35 cellular contexts compared by ENCODE assay signal in genomic region chr11:42232655-42233054, GRCh38.
"Had no signal": no experiment of that assay in that cellular context is flagged by ENCODE, and none has a peak within 500 bp of the region (broad histone marks: within the 10 kb centered on the region; RNA-seq: fewer than 3 reads in every experiment).

No MANE protein-coding gene starts in this region.

- H3K27me3 ChIP-seq: body of pancreas, brain microvascular endothelial cell, breast epithelium had no signal

- H3K9me3 ChIP-seq: body of pancreas, breast epithelium had no signal

- H3K36me3 Mint-ChIP-seq: activated CD8-positive, alpha-beta memory T cell treated with anti-CD3 and anti-CD28 coated beads, Interleukin-2, amount 10 ng/mL, durations not matched to agents 7 days and 5 days; activated naive CD4-positive, alpha-beta T cell treated with anti-CD3 and anti-CD28 coated beads, Interleukin-2, amount 10 ng/mL, durations not matched to agents 7 days and 5 days; activated naive CD4-positive, alpha-beta T cell treated with anti-CD3 and anti-CD28 coated beads, Interleukin-2, amount 50 U/mL, for 24 hours; activated naive CD8-positive, alpha-beta T cell; activated naive CD8-positive, alpha-beta T cell treated with anti-CD3 and anti-CD28 coated beads, Interleukin-2, amount 10 ng/mL, durations not matched to agents 7 days and 5 days had no signal

- H3K27ac ChIP-seq: body of pancreas, brain microvascular endothelial cell, breast epithelium, VCaP had no signal

- ATAC-seq: activated CD4-positive, alpha-beta T cell treated with anti-CD3 and anti-CD28 coated beads for 36 hours; activated CD4-positive, CD25-positive, alpha-beta regulatory T cell treated with anti-CD3 and anti-CD28 coated beads, Interleukin-2, amount 50 U/mL, for 24 hours; activated CD8-positive, alpha-beta memory T cell treated with anti-CD3 and anti-CD28 coated beads, Interleukin-2, amount 10 ng/mL, durations not matched to agents 7 days and 5 days; activated CD8-positive, alpha-beta T cell treated with anti-CD3 and anti-CD28 coated beads, Interleukin-2, amount 10 ng/mL, durations not matched to agents 7 days and 5 days; activated naive CD8-positive, alpha-beta T cell treated with anti-CD3 and anti-CD28 coated beads, Interleukin-2, amount 50 U/mL, for 24 hours; body of pancreas had no signal

- H3K4me3 ChIP-seq: body of pancreas, breast epithelium had no signal

- DNase-seq: activated CD4-positive, alpha-beta memory T cell treated with anti-CD3 and anti-CD28 coated beads, Interleukin-2, amount 10 ng/mL, durations not matched to agents 7 days and 5 days; activated CD4-positive, alpha-beta T cell treated with anti-CD3 and anti-CD28 coated beads for 1 hour; activated CD4-positive, alpha-beta T cell treated with anti-CD3 and anti-CD28 coated beads for 36 hours; activated CD4-positive, alpha-beta T cell treated with anti-CD3 and anti-CD28 coated beads for 48 hours; activated CD4-positive, alpha-beta T cell treated with anti-CD3 and anti-CD28 coated beads, Interleukin-2, amount 10 ng/mL, durations not matched to agents 7 days and 5 days; activated CD4-positive, alpha-beta T cell treated with anti-CD3 and anti-CD28 coated beads, Interleukin-2, amount 50 U/mL, for 48 hours; activated CD4-positive, CD25-positive, alpha-beta regulatory T cell; activated CD8-positive, alpha-beta memory T cell treated with anti-CD3 and anti-CD28 coated beads for 24 hours; activated CD8-positive, alpha-beta memory T cell treated with anti-CD3 and anti-CD28 coated beads, Interleukin-2, amount 10 ng/mL, durations not matched to agents 7 days and 5 days; activated CD8-positive, alpha-beta memory T cell treated with anti-CD3 and anti-CD28 coated beads, Interleukin-2, amount 50 U/mL, for 48 hours; activated CD8-positive, alpha-beta T cell treated with anti-CD3 and anti-CD28 coated beads, Interleukin-2, amount 10 ng/mL, durations not matched to agents 7 days and 5 days; activated effector memory CD4-positive, alpha-beta T cell treated with Interleukin-2 at 50 U/mL for 16 hours; activated gamma-delta T cell; activated naive CD4-positive, alpha-beta T cell treated with anti-CD3 and anti-CD28 coated beads, Interleukin-2, amount 10 ng/mL, durations not matched to agents 7 days and 5 days; activated naive CD4-positive, alpha-beta T cell treated with Interleukin-2 at 50 U/mL for 16 hours; activated naive CD8-positive, alpha-beta T cell treated with anti-CD3 and anti-CD28 coated beads, Interleukin-2, amount 10 ng/mL, durations not matched to agents 7 days and 5 days; activated naive CD8-positive, alpha-beta T cell treated with anti-CD3 and anti-CD28 coated beads, Interleukin-2, amount 50 U/mL, for 24 hours; activated T-cell treated with anti-CD3 and anti-CD28 coated beads, Interleukin-2, amount 50 U/mL, for 24 hours; activated T-cell treated with anti-CD3 and anti-CD28 coated beads, Interleukin-2, amount 50 U/mL, for 48 hours; amniotic stem cell; aorta; body of pancreas; brain microvascular endothelial cell; central memory CD4-positive, alpha-beta T cell; T-helper 1 cell; T-helper 2 cell; T-helper 9 cell had no signal

- H3K27me3 Mint-ChIP-seq: activated CD4-positive, alpha-beta memory T cell treated with anti-CD3 and anti-CD28 coated beads, Interleukin-2, amount 10 ng/mL, durations not matched to agents 7 days and 5 days; activated CD4-positive, alpha-beta T cell treated with anti-CD3 and anti-CD28 coated beads for 36 hours; activated CD4-positive, alpha-beta T cell treated with anti-CD3 and anti-CD28 coated beads, Interleukin-2, amount 10 ng/mL, durations not matched to agents 7 days and 5 days; activated CD8-positive, alpha-beta memory T cell treated with anti-CD3 and anti-CD28 coated beads, Interleukin-2, amount 10 ng/mL, durations not matched to agents 7 days and 5 days; activated naive CD4-positive, alpha-beta T cell treated with anti-CD3 and anti-CD28 coated beads, Interleukin-2, amount 10 ng/mL, durations not matched to agents 7 days and 5 days; activated naive CD4-positive, alpha-beta T cell treated with anti-CD3 and anti-CD28 coated beads, Interleukin-2, amount 50 U/mL, for 24 hours; activated naive CD8-positive, alpha-beta T cell; activated naive CD8-positive, alpha-beta T cell treated with anti-CD3 and anti-CD28 coated beads, Interleukin-2, amount 10 ng/mL, durations not matched to agents 7 days and 5 days; activated naive CD8-positive, alpha-beta T cell treated with anti-CD3 and anti-CD28 coated beads, Interleukin-2, amount 50 U/mL, for 24 hours; activated T-cell treated with anti-CD3 and anti-CD28 coated beads, Interleukin-2, amount 50 U/mL, for 24 hours had no signal

- H3K4me1 Mint-ChIP-seq: activated CD4-positive, alpha-beta memory T cell treated with anti-CD3 and anti-CD28 coated beads, Interleukin-2, amount 10 ng/mL, durations not matched to agents 7 days and 5 days; activated CD4-positive, alpha-beta T cell treated with anti-CD3 and anti-CD28 coated beads for 36 hours; activated CD4-positive, alpha-beta T cell treated with anti-CD3 and anti-CD28 coated beads, Interleukin-2, amount 10 ng/mL, durations not matched to agents 7 days and 5 days; activated CD8-positive, alpha-beta memory T cell treated with anti-CD3 and anti-CD28 coated beads, Interleukin-2, amount 10 ng/mL, durations not matched to agents 7 days and 5 days; activated naive CD4-positive, alpha-beta T cell treated with anti-CD3 and anti-CD28 coated beads, Interleukin-2, amount 10 ng/mL, durations not matched to agents 7 days and 5 days; activated naive CD4-positive, alpha-beta T cell treated with anti-CD3 and anti-CD28 coated beads, Interleukin-2, amount 50 U/mL, for 24 hours; activated naive CD8-positive, alpha-beta T cell treated with anti-CD3 and anti-CD28 coated beads, Interleukin-2, amount 10 ng/mL, durations not matched to agents 7 days and 5 days; activated naive CD8-positive, alpha-beta T cell treated with anti-CD3 and anti-CD28 coated beads, Interleukin-2, amount 50 U/mL, for 24 hours had no signal

- H3K4me3 Mint-ChIP-seq: activated CD4-positive, alpha-beta memory T cell treated with anti-CD3 and anti-CD28 coated beads, Interleukin-2, amount 10 ng/mL, durations not matched to agents 7 days and 5 days; activated CD4-positive, alpha-beta T cell treated with anti-CD3 and anti-CD28 coated beads for 36 hours; activated CD4-positive, alpha-beta T cell treated with anti-CD3 and anti-CD28 coated beads, Interleukin-2, amount 10 ng/mL, durations not matched to agents 7 days and 5 days; activated CD8-positive, alpha-beta memory T cell treated with anti-CD3 and anti-CD28 coated beads, Interleukin-2, amount 10 ng/mL, durations not matched to agents 7 days and 5 days; activated CD8-positive, alpha-beta T cell treated with anti-CD3 and anti-CD28 coated beads, Interleukin-2, amount 10 ng/mL, durations not matched to agents 7 days and 5 days; activated naive CD4-positive, alpha-beta T cell treated with anti-CD3 and anti-CD28 coated beads, Interleukin-2, amount 10 ng/mL, durations not matched to agents 7 days and 5 days; activated naive CD4-positive, alpha-beta T cell treated with anti-CD3 and anti-CD28 coated beads, Interleukin-2, amount 50 U/mL, for 24 hours; activated naive CD8-positive, alpha-beta T cell; activated naive CD8-positive, alpha-beta T cell treated with anti-CD3 and anti-CD28 coated beads, Interleukin-2, amount 10 ng/mL, durations not matched to agents 7 days and 5 days; activated naive CD8-positive, alpha-beta T cell treated with anti-CD3 and anti-CD28 coated beads, Interleukin-2, amount 50 U/mL, for 24 hours; activated T-cell treated with anti-CD3 and anti-CD28 coated beads, Interleukin-2, amount 50 U/mL, for 24 hours; T-helper 1 cell treated with Interleukin-12 subunit alpha and Interleukin-12 subunit beta and Interleukin-4 antibody, amounts not matched to agents 30 μg/mL and 1 μg/mL, for 36 hours; T-helper 2 cell treated with Interferon-gamma antibody and Interleukin-4, amounts not matched to agents 5 μg/mL and 100 μg/mL, for 36 hours had no signal

- H3K4me1 ChIP-seq: body of pancreas, breast epithelium had no signal

- H3K36me3 ChIP-seq: brain microvascular endothelial cell, breast epithelium had no signal

- H3K27ac Mint-ChIP-seq: activated CD4-positive, alpha-beta memory T cell treated with anti-CD3 and anti-CD28 coated beads, Interleukin-2, amount 10 ng/mL, durations not matched to agents 7 days and 5 days; activated CD4-positive, alpha-beta T cell treated with anti-CD3 and anti-CD28 coated beads for 36 hours; activated CD4-positive, alpha-beta T cell treated with anti-CD3 and anti-CD28 coated beads, Interleukin-2, amount 10 ng/mL, durations not matched to agents 7 days and 5 days; activated CD8-positive, alpha-beta memory T cell treated with anti-CD3 and anti-CD28 coated beads, Interleukin-2, amount 10 ng/mL, durations not matched to agents 7 days and 5 days; activated CD8-positive, alpha-beta T cell treated with anti-CD3 and anti-CD28 coated beads, Interleukin-2, amount 10 ng/mL, durations not matched to agents 7 days and 5 days; activated naive CD4-positive, alpha-beta T cell treated with anti-CD3 and anti-CD28 coated beads, Interleukin-2, amount 10 ng/mL, durations not matched to agents 7 days and 5 days; activated naive CD4-positive, alpha-beta T cell treated with anti-CD3 and anti-CD28 coated beads, Interleukin-2, amount 50 U/mL, for 24 hours; activated naive CD8-positive, alpha-beta T cell; activated naive CD8-positive, alpha-beta T cell treated with anti-CD3 and anti-CD28 coated beads, Interleukin-2, amount 10 ng/mL, durations not matched to agents 7 days and 5 days; activated naive CD8-positive, alpha-beta T cell treated with anti-CD3 and anti-CD28 coated beads, Interleukin-2, amount 50 U/mL, for 24 hours; activated T-cell treated with anti-CD3 and anti-CD28 coated beads, Interleukin-2, amount 50 U/mL, for 24 hours; activated T-helper 2 cell treated with anti-CD3 and anti-CD28 coated beads, Interferon-gamma antibody, Interleukin-2, Interleukin-4, amounts not matched to agents 10 μg/mL and 5 μg/mL and 100 μg/mL, durations not matched to agents 14 hours and 24 hours and 36 hours; T-helper 1 cell treated with Interleukin-12 subunit alpha and Interleukin-12 subunit beta and Interleukin-4 antibody, amounts not matched to agents 30 μg/mL and 1 μg/mL, for 36 hours; T-helper 2 cell treated with Interferon-gamma antibody and Interleukin-4, amounts not matched to agents 5 μg/mL and 100 μg/mL, for 36 hours had no signal
